In genomic region chr9:135545646-135546176, GRCh38 we compare ENCODE assay signal across 10 cellular contexts. TPM values are rescaled to one million over a fixed set of nuclear protein-coding genes. Genes with fewer than 3 reads are reported as not detected.
"Had no signal": no experiment of that assay in that cellular context is flagged by ENCODE, and none has a peak within 500 bp of the region (broad histone marks: within the 10 kb centered on the region; RNA-seq: fewer than 3 reads in every experiment).

A gene with protein sequence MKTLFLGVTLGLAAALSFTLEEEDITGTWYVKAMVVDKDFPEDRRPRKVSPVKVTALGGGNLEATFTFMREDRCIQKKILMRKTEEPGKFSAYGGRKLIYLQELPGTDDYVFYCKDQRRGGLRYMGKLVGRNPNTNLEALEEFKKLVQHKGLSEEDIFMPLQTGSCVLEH (plus strand): TSS chr9:135546126. CDS start chr9:135546181, 55 bp downstream.

RNA-seq across cellular contexts. Expression of the gene that starts here (rescaled TPM):
- total RNA-seq: activated CD4-positive, alpha-beta memory T cell treated with anti-CD3 and anti-CD28 coated beads, Interleukin-2, amount 10 ng/mL, durations not matched to agents 7 days and 5 days; activated CD8-positive, alpha-beta memory T cell treated with anti-CD3 and anti-CD28 coated beads, Interleukin-2, amount 10 ng/mL, durations not matched to agents 7 days and 5 days; activated naive CD8-positive, alpha-beta T cell treated with anti-CD3 and anti-CD28 coated beads for 36 hours; aorta; LHCN-M2; NCI-H460; RPMI7951; SJCRH30; T-helper 1 cell treated with Interleukin-12 subunit alpha and Interleukin-12 subunit beta and Interleukin-4 antibody, amounts not matched to agents 30 ng/mL and 1 ng/mL, for 36 hours; T-helper 2 cell treated with Interferon-gamma antibody and Interleukin-4, amounts not matched to agents 100 ng/mL and 5 ng/mL, for 36 hours had no signal
- polyA plus RNA-seq: aorta had no signal
